ENCODE assay signal across 1 cellular context in the genomic region with DNA sequence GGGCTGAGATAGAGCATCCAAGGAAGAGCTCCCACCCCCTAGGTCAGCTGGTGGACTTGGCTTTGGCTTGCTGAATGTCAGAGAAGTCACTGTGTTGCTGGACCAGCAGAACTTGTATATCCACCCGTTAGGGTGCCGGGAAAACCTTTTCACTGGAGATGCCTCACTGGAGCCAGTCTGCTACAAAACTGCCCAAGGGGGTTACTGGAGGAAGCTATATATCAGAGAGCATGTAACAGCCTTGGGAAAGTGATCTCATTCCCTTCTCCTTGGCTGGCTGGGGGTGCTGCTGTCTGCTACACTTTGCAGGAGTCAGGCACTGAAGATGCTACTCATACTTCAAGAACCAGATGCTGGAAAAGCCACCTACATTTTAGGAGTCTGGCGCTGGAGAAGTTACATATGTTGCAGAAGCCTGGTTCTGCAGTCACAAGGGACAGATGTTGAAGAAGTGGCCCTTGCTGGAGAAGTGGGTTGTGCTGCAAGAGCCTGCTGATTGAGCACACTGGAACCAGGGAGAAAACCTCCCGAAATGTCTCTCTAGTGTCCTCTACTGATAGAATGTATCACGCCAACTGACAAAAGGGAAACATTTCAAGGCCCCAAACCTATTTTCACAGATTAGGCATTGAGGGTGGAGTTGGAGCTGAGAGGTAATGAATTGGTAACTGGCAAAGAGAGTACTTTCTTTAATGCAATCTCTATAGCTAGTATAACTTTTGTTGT.
TF ChIP-seq lines count a peak whose summit lies in the region.

No MANE protein-coding gene starts in this region.

TF ChIP-seq in GM23338, 12 proteins besides CTCF, POLR2A, EP300 and RAD21:
- no peak for TF ChIP-seq ZNF462 (CRISPR knock-in tag; IDR thresholded peaks at IDR 0.05)
- TF ChIP-seq, protein P1, sequence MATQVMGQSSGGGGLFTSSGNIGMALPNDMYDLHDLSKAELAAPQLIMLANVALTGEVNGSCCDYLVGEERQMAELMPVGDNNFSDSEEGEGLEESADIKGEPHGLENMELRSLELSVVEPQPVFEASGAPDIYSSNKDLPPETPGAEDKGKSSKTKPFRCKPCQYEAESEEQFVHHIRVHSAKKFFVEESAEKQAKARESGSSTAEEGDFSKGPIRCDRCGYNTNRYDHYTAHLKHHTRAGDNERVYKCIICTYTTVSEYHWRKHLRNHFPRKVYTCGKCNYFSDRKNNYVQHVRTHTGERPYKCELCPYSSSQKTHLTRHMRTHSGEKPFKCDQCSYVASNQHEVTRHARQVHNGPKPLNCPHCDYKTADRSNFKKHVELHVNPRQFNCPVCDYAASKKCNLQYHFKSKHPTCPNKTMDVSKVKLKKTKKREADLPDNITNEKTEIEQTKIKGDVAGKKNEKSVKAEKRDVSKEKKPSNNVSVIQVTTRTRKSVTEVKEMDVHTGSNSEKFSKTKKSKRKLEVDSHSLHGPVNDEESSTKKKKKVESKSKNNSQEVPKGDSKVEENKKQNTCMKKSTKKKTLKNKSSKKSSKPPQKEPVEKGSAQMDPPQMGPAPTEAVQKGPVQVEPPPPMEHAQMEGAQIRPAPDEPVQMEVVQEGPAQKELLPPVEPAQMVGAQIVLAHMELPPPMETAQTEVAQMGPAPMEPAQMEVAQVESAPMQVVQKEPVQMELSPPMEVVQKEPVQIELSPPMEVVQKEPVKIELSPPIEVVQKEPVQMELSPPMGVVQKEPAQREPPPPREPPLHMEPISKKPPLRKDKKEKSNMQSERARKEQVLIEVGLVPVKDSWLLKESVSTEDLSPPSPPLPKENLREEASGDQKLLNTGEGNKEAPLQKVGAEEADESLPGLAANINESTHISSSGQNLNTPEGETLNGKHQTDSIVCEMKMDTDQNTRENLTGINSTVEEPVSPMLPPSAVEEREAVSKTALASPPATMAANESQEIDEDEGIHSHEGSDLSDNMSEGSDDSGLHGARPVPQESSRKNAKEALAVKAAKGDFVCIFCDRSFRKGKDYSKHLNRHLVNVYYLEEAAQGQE (IDR thresholded peaks at IDR 0.05; ENCODE audit: unreplicated experiment) = no peak
- TF ChIP-seq EZH2phosphoT487 (IDR thresholded peaks at IDR 0.05; ENCODE audit: unreplicated experiment) = no peak
- no peak for TF ChIP-seq ZNF331 (CRISPR knock-in tag; IDR thresholded peaks at IDR 0.05; ENCODE audit: low read depth)
- TF ChIP-seq EZH2 (IDR thresholded peaks at IDR 0.05; ENCODE audit: low read depth, unreplicated experiment) = no peak
- TF ChIP-seq ZNF114 (CRISPR knock-in tag; IDR thresholded peaks at IDR 0.05) = no peak
- no peak for TF ChIP-seq STAT1 (IDR thresholded peaks at IDR 0.05; ENCODE audit: unreplicated experiment)
- no peak for TF ChIP-seq POLR2AphosphoS5 (IDR thresholded peaks at IDR 0.05; ENCODE audit: low read depth)
- TF ChIP-seq CREB1 (CRISPR knock-in tag; IDR thresholded peaks at IDR 0.05; ENCODE audit: low read depth) = no peak
- no peak for TF ChIP-seq NANOG (IDR thresholded peaks at IDR 0.05; ENCODE audit: borderline replicate concordance)
- no peak for TF ChIP-seq JUNB (IDR thresholded peaks at IDR 0.05; ENCODE audit: unreplicated experiment)
- TF ChIP-seq, protein P2, sequence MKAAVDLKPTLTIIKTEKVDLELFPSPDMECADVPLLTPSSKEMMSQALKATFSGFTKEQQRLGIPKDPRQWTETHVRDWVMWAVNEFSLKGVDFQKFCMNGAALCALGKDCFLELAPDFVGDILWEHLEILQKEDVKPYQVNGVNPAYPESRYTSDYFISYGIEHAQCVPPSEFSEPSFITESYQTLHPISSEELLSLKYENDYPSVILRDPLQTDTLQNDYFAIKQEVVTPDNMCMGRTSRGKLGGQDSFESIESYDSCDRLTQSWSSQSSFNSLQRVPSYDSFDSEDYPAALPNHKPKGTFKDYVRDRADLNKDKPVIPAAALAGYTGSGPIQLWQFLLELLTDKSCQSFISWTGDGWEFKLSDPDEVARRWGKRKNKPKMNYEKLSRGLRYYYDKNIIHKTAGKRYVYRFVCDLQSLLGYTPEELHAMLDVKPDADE (IDR thresholded peaks at IDR 0.05) = no peak
